Comparison of ENCODE assay signal across 8 cellular contexts in genomic region chr11:17991799-17992433, GRCh38. TPM values are rescaled to one million over a fixed set of nuclear protein-coding genes. Genes with fewer than 3 reads are reported as not detected.
A peak's percentile ranks its signal among the peaks of the same experiment; 100 is the strongest.
DNase-seq lines count a peak whose midpoint lies in the region; ATAC-seq, FAIRE-seq and TF ChIP-seq lines count a peak whose summit lies in the region.

No MANE protein-coding gene starts in this region.

- no peaks in the 10 kb centered on the region for H3K4me1 ChIP-seq in endothelial cell of umbilical vein (ENCODE audit: control insufficient read depth, extremely low read depth, insufficient read depth, low read length)

- H3K9ac ChIP-seq in endothelial cell of umbilical vein (replicated peaks; ENCODE audit: extremely low read depth, insufficient read depth, low read length) = no peak overlapping the region

- TF ChIP-seq POLR2A in GM12892 (IDR thresholded peaks at IDR 0.05; ENCODE audit: low read depth, low read length) (no peak), endothelial cell of umbilical vein (IDR thresholded peaks at IDR 0.05; ENCODE audit: low read depth, low read length) (no peak)

- H3K27ac ChIP-seq in VCaP = peak overlapping the region; percentile 29
- no peak overlapping the region for H3K27ac ChIP-seq in endothelial cell of umbilical vein (ENCODE audit: insufficient read depth, low read depth, low read length)

- peak; percentile 84 for ATAC-seq in HG02763 (IDR thresholded peaks at IDR 0.05; ENCODE audit: unreplicated experiment)
- ATAC-seq in naive B cell (ENCODE audit: low read depth in 2 of 2) = peak; percentile 48 to 63

- no peaks in the 10 kb centered on the region for H4K20me1 ChIP-seq in endothelial cell of umbilical vein (replicated peaks; ENCODE audit: control insufficient read depth, extremely low read depth, insufficient read depth, low read length)

- intact Hi-C loops in endothelial cell of umbilical vein (cut with micrococcal nuclease) = loop anchor here (1.0 to 2.0 kb wide), 3 partner anchors 114 to 211 kb away; partner anchors contain the start of gene SAAL1

- FAIRE-seq in GM12892 (lab: Jason Lieb, UNC) (peak; percentile 96), endothelial cell of umbilical vein (lab: Jason Lieb, UNC) (peak; percentile 82)

- TF ChIP-seq CTCF in AG09309 (IDR thresholded peaks at IDR 0.05; ENCODE audit: control insufficient read depth, insufficient read depth, low read depth, low read length, missing control alignments) = peak; percentile 89
- peak; percentile 92 for TF ChIP-seq CTCF in VCaP (conservative IDR thresholded peaks at IDR 0.05)
- TF ChIP-seq CTCF in endothelial cell of umbilical vein (IDR thresholded peaks at IDR 0.05; ENCODE audit: extremely low read depth in 1 of 2, insufficient read depth in 1 of 2, low read depth in 1 of 2, low read length in 2 of 2) = peak; percentile 68 to 70

- H3K36me3 ChIP-seq in endothelial cell of umbilical vein (ENCODE audit: control insufficient read depth in 2 of 2, extremely low read depth in 1 of 2, insufficient read depth in 2 of 2, low read length in 2 of 2) = no peaks in the 10 kb centered on the region

- DNase-seq in AG09309 (ENCODE audit: low read depth) (no peak), GM12892 (ENCODE audit: insufficient read length) (peak; percentile 27), NCI-H2029 (lab: John Stamatoyannopoulos, UW) (peak; percentile 14), endothelial cell of umbilical vein (ENCODE audit: low read depth, low spot score) (peak; percentile 59), naive B cell (peak; percentile 33), ureter (ENCODE audit: low spot score) (no peak)

- H3K4me2 ChIP-seq in endothelial cell of umbilical vein (ENCODE audit: insufficient read depth, low read length) = no peak overlapping the region

- no peaks in the 10 kb centered on the region for H3K9me3 Mint-ChIP-seq in naive B cell

- no peak overlapping the region for H3K4me3 ChIP-seq in AG09309 (ENCODE audit: control insufficient read depth, low read depth, low read length)
- no peak overlapping the region for H3K4me3 ChIP-seq in endothelial cell of umbilical vein (replicated peaks in 1 of 3; ENCODE audit: insufficient read depth in 1 of 3, low read depth in 1 of 3, low read length in 3 of 3)

- H3K9me3 ChIP-seq in endothelial cell of umbilical vein (replicated peaks; ENCODE audit: control insufficient read depth, insufficient read depth, low read length) = no peaks in the 10 kb centered on the region

- CTCF ChIA-PET in endothelial cell of umbilical vein (lab: Charles Lee) = interaction anchor here (1.0 to 6.5 kb wide), 15 partner anchors 8 to 261 kb away, joined by 3 to 56 read pairs (median 5); partner anchors contain the start of gene SAAL1

- dilution Hi-C loops in endothelial cell of umbilical vein (cut with MboI; ENCODE audit: extremely low pct_ligation_motif_present, low sequenced_read_pairs) = no loop called here

- H3K36me3 Mint-ChIP-seq in naive B cell = peaks cover 25 to 28% of the 10 kb centered on the region in 2 donors

- BruUV-seq in endothelial cell of umbilical vein (replicated peaks; lab: Mats Ljungman, UMichigan) = no TSS peak

- H3K27me3 Mint-ChIP-seq in naive B cell = no peaks in the 10 kb centered on the region

- no peaks in the 10 kb centered on the region for H3K4me1 Mint-ChIP-seq in naive B cell

- H3K27ac Mint-ChIP-seq in naive B cell = peak overlapping the region in 1 of 6 donors; percentile 80

- H3K4me3 Mint-ChIP-seq in naive B cell = no peak overlapping the region

- no peak overlapping the region for H2AFZ ChIP-seq in endothelial cell of umbilical vein (ENCODE audit: low read depth, low read length)

- no peaks in the 10 kb centered on the region for H3K79me2 ChIP-seq in endothelial cell of umbilical vein (ENCODE audit: control insufficient read depth, insufficient read depth, low read length)

- H3K9me1 ChIP-seq in endothelial cell of umbilical vein (replicated peaks; ENCODE audit: control insufficient read depth, extremely low read depth, insufficient read depth, low read length) = no peaks in the 10 kb centered on the region

- POLR2A ChIA-PET in endothelial cell of umbilical vein (lab: Charles Lee) = no interaction called here

- no peaks in the 10 kb centered on the region for H3K27me3 ChIP-seq in endothelial cell of umbilical vein (ENCODE audit: control insufficient read depth in 2 of 2, insufficient read depth in 2 of 2, low read length in 2 of 2)

TF ChIP-seq in endothelial cell of umbilical vein, 7 proteins besides CTCF, POLR2A, EP300 and RAD21:
- TF ChIP-seq JUN (IDR thresholded peaks at IDR 0.05; ENCODE audit: borderline replicate concordance, insufficient read depth, insufficient read length, low read depth) (no peak), POLR2AphosphoS5 (IDR thresholded peaks at IDR 0.05; ENCODE audit: insufficient read depth, low read depth, low read length) (no peak), FOS (IDR thresholded peaks at IDR 0.05; ENCODE audit: borderline replicate concordance, insufficient read depth, low read length) (no peak), MAX (IDR thresholded peaks at IDR 0.05; ENCODE audit: insufficient read depth, insufficient read length) (no peak), MYC (IDR thresholded peaks at IDR 0.05; ENCODE audit: low read depth, low read length) (no peak), EZH2 (IDR thresholded peaks at IDR 0.05; ENCODE audit: borderline replicate concordance, low read depth, low read length, severe bottlenecking) (no peak), GATA2 (IDR thresholded peaks at IDR 0.05; ENCODE audit: insufficient read depth, insufficient read length, low read depth, low read length) (no peak)

RNA-seq across cellular contexts. Expression of gene SERGEF, which starts 20.9 kb away (rescaled TPM):
- polyA plus RNA-seq in GM12892 (2012; ENCODE audit: missing spikeins) = 39.2 TPM
- 12.3 and 16.7 TPM in 2 replicates for total RNA-seq in endothelial cell of umbilical vein
- polyA plus RNA-seq in endothelial cell of umbilical vein = 8.7 and 9.2 TPM in 2 replicates
- 11.1 and 12.2 TPM in 2 replicates for polyA plus RNA-seq in endothelial cell of umbilical vein (2011; cell fraction: cytosol; rRNA removed)
- polyA plus RNA-seq in endothelial cell of umbilical vein (2011; cell fraction: nucleus; rRNA removed) = 11.4 and 12.0 TPM in 2 replicates
- 18.3 and 19.8 TPM in 2 replicates for polyA plus RNA-seq in endothelial cell of umbilical vein (2012)
- 10.3 and 12.9 TPM in 2 replicates for polyA minus RNA-seq in endothelial cell of umbilical vein
- 11.7 TPM for polyA minus RNA-seq in endothelial cell of umbilical vein (2011; cell fraction: cytosol; rRNA and poly(A)+ RNA removed)
- 11.5 and 12.2 TPM in 2 replicates for polyA minus RNA-seq in endothelial cell of umbilical vein (2011; cell fraction: nucleus; rRNA and poly(A)+ RNA removed)
- 10 to 100 TPM; 18.3 to 54.6 (median 42.6) TPM for polyA plus RNA-seq in naive B cell (ENCODE audit: low read depth in 6 of 6)
- total RNA-seq in ureter = 46.4 TPM

RNA-seq across cellular contexts. Expression of gene TPH1, which starts 54.2 kb away (rescaled TPM):
- polyA plus RNA-seq in GM12892 (2012; ENCODE audit: missing spikeins) = 0.40 TPM
- total RNA-seq in endothelial cell of umbilical vein = 0.07 and 0.42 TPM in 2 replicates
- polyA plus RNA-seq in endothelial cell of umbilical vein = 0.05 and 0.07 TPM in 2 replicates
- 0.01 TPM in 1 of 2 replicates, not detected in the other for polyA plus RNA-seq in endothelial cell of umbilical vein (2011; cell fraction: cytosol; rRNA removed)
- polyA plus RNA-seq in endothelial cell of umbilical vein (2011; cell fraction: nucleus; rRNA removed) = 0.59 and 0.76 TPM in 2 replicates
- polyA plus RNA-seq in endothelial cell of umbilical vein (2012) = 0.12 and 0.15 TPM in 2 replicates
- 0.72 TPM in 1 of 2 replicates, not detected in the other for polyA minus RNA-seq in endothelial cell of umbilical vein
- not detected for polyA minus RNA-seq in endothelial cell of umbilical vein (2011; cell fraction: cytosol; rRNA and poly(A)+ RNA removed)
- 0.29 and 0.34 TPM in 2 replicates for polyA minus RNA-seq in endothelial cell of umbilical vein (2011; cell fraction: nucleus; rRNA and poly(A)+ RNA removed)
- polyA plus RNA-seq in naive B cell (ENCODE audit: low read depth in 6 of 6) = not detected
- total RNA-seq in ureter = 1.7 TPM

Comparison
In these comparisons a context has a peak if more than half of its experiments do, and no peak if none do; other contexts are left out.
1. DNase-seq: peak in GM12892 (single experiment), NCI-H2029 (single experiment), endothelial cell of umbilical vein (single experiment) and naive B cell (single experiment); none in AG09309 (single experiment) and ureter (single experiment).
2. Peak in every context shown above with its lines, with median percentiles within 50 percentile points of each other: CTCF ChIP-seq.